Comparison of ENCODE assay signal across 1 cellular context in genomic region chr2:190880374-190881073, GRCh38.
TF ChIP-seq lines count a peak whose summit lies in the region.

Gene GLS (plus strand): TSS chr2:190880821. CDS start chr2:190881085, 264 bp downstream.

TF ChIP-seq in HepG2, 621 proteins besides CTCF, POLR2A, EP300 and RAD21 (continued from another document and continues in another):
- peak; percentile 54; the same call in 1 of the 2 replicates for TF ChIP-seq ZNF441 (CRISPR knock-in tag; IDR thresholded peaks at IDR 0.05; ENCODE audit: borderline replicate concordance)
- TF ChIP-seq CBX5 (CRISPR knock-in tag; IDR thresholded peaks at IDR 0.05; ENCODE audit: borderline replicate concordance): peak; percentile 6; the same call in 1 of the 2 replicates
- TF ChIP-seq NFYC (CRISPR knock-in tag; IDR thresholded peaks at IDR 0.05): peak; percentile 87
- TF ChIP-seq ZNF614 (CRISPR knock-in tag; IDR thresholded peaks at IDR 0.05; ENCODE audit: borderline replicate concordance): no peak
- TF ChIP-seq NKX3-1 (CRISPR knock-in tag; IDR thresholded peaks at IDR 0.05): peak; percentile 45; the same call in 1 of the 2 replicates
- peak; percentile 68 for TF ChIP-seq NR2F6 (IDR thresholded peaks at IDR 0.05)
- no peak; the same call in 1 of the 2 replicates for TF ChIP-seq NR2F6 (CRISPR knock-in tag; IDR thresholded peaks at IDR 0.05)
- peak; percentile 23; the same call in 1 of the 2 replicates for TF ChIP-seq ZNF350 (CRISPR knock-in tag; IDR thresholded peaks at IDR 0.05; ENCODE audit: borderline replicate concordance, low read depth)
- peak; percentile 65; the same call in 1 of the 2 replicates for TF ChIP-seq SP5 (CRISPR knock-in tag; IDR thresholded peaks at IDR 0.05; ENCODE audit: borderline replicate concordance, low read depth)
- peak; percentile 74 for TF ChIP-seq THRA (CRISPR knock-in tag; IDR thresholded peaks at IDR 0.05; ENCODE audit: borderline replicate concordance)
- TF ChIP-seq SMC3 (IDR thresholded peaks at IDR 0.05; ENCODE audit: low read length): no peak
- peak; percentile 66 for TF ChIP-seq THAP11 (CRISPR knock-in tag; IDR thresholded peaks at IDR 0.05)
- TF ChIP-seq, protein P1, sequence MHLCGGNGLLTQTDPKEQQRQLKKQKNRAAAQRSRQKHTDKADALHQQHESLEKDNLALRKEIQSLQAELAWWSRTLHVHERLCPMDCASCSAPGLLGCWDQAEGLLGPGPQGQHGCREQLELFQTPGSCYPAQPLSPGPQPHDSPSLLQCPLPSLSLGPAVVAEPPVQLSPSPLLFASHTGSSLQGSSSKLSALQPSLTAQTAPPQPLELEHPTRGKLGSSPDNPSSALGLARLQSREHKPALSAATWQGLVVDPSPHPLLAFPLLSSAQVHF (CRISPR knock-in tag; IDR thresholded peaks at IDR 0.05): no peak
- no peak for TF ChIP-seq CBX2 (IDR thresholded peaks at IDR 0.05; ENCODE audit: low read depth, low read length)
- peak; percentile 71; the same call in 1 of the 2 replicates for TF ChIP-seq CBX2 (CRISPR knock-in tag; IDR thresholded peaks at IDR 0.05; ENCODE audit: low read depth)
- no peak for TF ChIP-seq ARNTL (CRISPR knock-in tag; IDR thresholded peaks at IDR 0.05)
- peak; percentile 68 for TF ChIP-seq ZNF816 (CRISPR knock-in tag; IDR thresholded peaks at IDR 0.05; ENCODE audit: borderline replicate concordance)
- no peak for TF ChIP-seq REL (CRISPR knock-in tag; conservative IDR thresholded peaks at IDR 0.05)
- peak; percentile 28; the same call in 1 of the 2 replicates for TF ChIP-seq PHF20 (CRISPR knock-in tag; IDR thresholded peaks at IDR 0.05)
- peak; percentile 80 for TF ChIP-seq ZEB1 (IDR thresholded peaks at IDR 0.05; ENCODE audit: insufficient replicate concordance, low read depth)
- TF ChIP-seq ZNF317 (CRISPR knock-in tag; IDR thresholded peaks at IDR 0.05): 0 out of 2 replicates have a peak, but pooled peaks have one; percentile 36
- TF ChIP-seq FOXO1 (CRISPR knock-in tag; IDR thresholded peaks at IDR 0.05): peak; percentile 22; the same call in 1 of the 2 replicates
- no peak for TF ChIP-seq SP140L (CRISPR knock-in tag; IDR thresholded peaks at IDR 0.05; ENCODE audit: borderline replicate concordance)
- TF ChIP-seq PPARG (CRISPR knock-in tag; conservative IDR thresholded peaks at IDR 0.05): peak; percentile 41; the same call in 1 of the 2 replicates
- peak; percentile 62 for TF ChIP-seq MED1 (CRISPR knock-in tag; IDR thresholded peaks at IDR 0.05)
- peak; percentile 13; the same call in 1 of the 2 replicates for TF ChIP-seq ZC3H13 (CRISPR knock-in tag; IDR thresholded peaks at IDR 0.05)
- TF ChIP-seq ZNF256 (CRISPR knock-in tag; conservative IDR thresholded peaks at IDR 0.05): peak; percentile 26; the same call in 1 of the 2 replicates
- TF ChIP-seq ZSCAN31 (CRISPR knock-in tag; IDR thresholded peaks at IDR 0.05; ENCODE audit: low read depth): no peak
- TF ChIP-seq ZNF800 (CRISPR knock-in tag; IDR thresholded peaks at IDR 0.05): peak; percentile 57
- peak; percentile 70; the same call in 1 of the 2 replicates for TF ChIP-seq MEIS1 (CRISPR knock-in tag; IDR thresholded peaks at IDR 0.05; ENCODE audit: borderline replicate concordance)
- TF ChIP-seq ZNF335 (CRISPR knock-in tag; IDR thresholded peaks at IDR 0.05): no peak
- peak; percentile 45 for TF ChIP-seq YY1 (IDR thresholded peaks at IDR 0.05; ENCODE audit: insufficient read depth, insufficient replicate concordance, low read depth, low read length)
- TF ChIP-seq ZNF333 (CRISPR knock-in tag; IDR thresholded peaks at IDR 0.05; ENCODE audit: borderline replicate concordance): peak; percentile 55; the same call in 1 of the 2 replicates
- TF ChIP-seq ZSCAN12 (CRISPR knock-in tag; IDR thresholded peaks at IDR 0.05): 0 out of 2 replicates have a peak, but pooled peaks have one; percentile 50
- peak; percentile 36; the same call in 1 of the 2 replicates for TF ChIP-seq TOE1 (CRISPR knock-in tag; IDR thresholded peaks at IDR 0.05)
- 0 out of 2 replicates have a peak, but pooled peaks have one; percentile 55 for TF ChIP-seq ZHX2 (IDR thresholded peaks at IDR 0.05; ENCODE audit: low read depth)
- TF ChIP-seq ZHX2 (CRISPR knock-in tag; IDR thresholded peaks at IDR 0.05; ENCODE audit: borderline replicate concordance): peak; percentile 55; the same call in 1 of the 2 replicates
- TF ChIP-seq PITX1 (CRISPR knock-in tag; IDR thresholded peaks at IDR 0.05): peak; percentile 18
- no peak for TF ChIP-seq ATF2 (CRISPR knock-in tag; IDR thresholded peaks at IDR 0.05)
- no peak for TF ChIP-seq KDM1A (CRISPR knock-in tag; IDR thresholded peaks at IDR 0.05)
- TF ChIP-seq, protein P2, sequence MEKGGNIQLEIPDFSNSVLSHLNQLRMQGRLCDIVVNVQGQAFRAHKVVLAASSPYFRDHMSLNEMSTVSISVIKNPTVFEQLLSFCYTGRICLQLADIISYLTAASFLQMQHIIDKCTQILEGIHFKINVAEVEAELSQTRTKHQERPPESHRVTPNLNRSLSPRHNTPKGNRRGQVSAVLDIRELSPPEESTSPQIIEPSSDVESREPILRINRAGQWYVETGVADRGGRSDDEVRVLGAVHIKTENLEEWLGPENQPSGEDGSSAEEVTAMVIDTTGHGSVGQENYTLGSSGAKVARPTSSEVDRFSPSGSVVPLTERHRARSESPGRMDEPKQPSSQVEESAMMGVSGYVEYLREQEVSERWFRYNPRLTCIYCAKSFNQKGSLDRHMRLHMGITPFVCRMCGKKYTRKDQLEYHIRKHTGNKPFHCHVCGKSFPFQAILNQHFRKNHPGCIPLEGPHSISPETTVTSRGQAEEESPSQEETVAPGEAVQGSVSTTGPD (CRISPR knock-in tag; IDR thresholded peaks at IDR 0.05): 0 out of 2 replicates have a peak, but pooled peaks have one; percentile 43
- TF ChIP-seq RARA (CRISPR knock-in tag; IDR thresholded peaks at IDR 0.05): peak; percentile 39
- TF ChIP-seq ZFP36L1 (CRISPR knock-in tag; IDR thresholded peaks at IDR 0.05): peak; percentile 30; the same call in 1 of the 2 replicates
- TF ChIP-seq KDM5A (IDR thresholded peaks at IDR 0.05; ENCODE audit: borderline replicate concordance, low read length): peak; percentile 3; the same call in 1 of the 2 replicates
- TF ChIP-seq CC2D1A (CRISPR knock-in tag; IDR thresholded peaks at IDR 0.05): no peak
- TF ChIP-seq ZNF567 (CRISPR knock-in tag; IDR thresholded peaks at IDR 0.05; ENCODE audit: borderline replicate concordance): peak; percentile 82; the same call in 1 of the 2 replicates
- TF ChIP-seq ATF6 (CRISPR knock-in tag; conservative IDR thresholded peaks at IDR 0.05): peak; percentile 53; the same call in 1 of the 2 replicates
- TF ChIP-seq MAZ (IDR thresholded peaks at IDR 0.05; ENCODE audit: borderline replicate concordance, low read depth, low read length): no peak; the same call in 1 of the 2 replicates
- TF ChIP-seq MAZ (CRISPR knock-in tag; IDR thresholded peaks at IDR 0.05; ENCODE audit: low read depth): peak; percentile 90
- peak; percentile 69 for TF ChIP-seq HNRNPH1 (optimal IDR thresholded peaks at IDR 0.05; ENCODE audit: low read depth, low read length)
- peak; percentile 81; the same call in 1 of the 2 replicates for TF ChIP-seq ZNF232 (CRISPR knock-in tag; IDR thresholded peaks at IDR 0.05; ENCODE audit: borderline replicate concordance)
- no peak for TF ChIP-seq RXRA (CRISPR knock-in tag; IDR thresholded peaks at IDR 0.05)
- TF ChIP-seq ZFX (CRISPR knock-in tag; IDR thresholded peaks at IDR 0.05; ENCODE audit: low read depth): peak; percentile 90
- peak; percentile 83 for TF ChIP-seq PBX2 (CRISPR knock-in tag; IDR thresholded peaks at IDR 0.05)
